1 cellular context compared by ENCODE assay signal in genomic region chr7:106216517-106217088, GRCh38.
TF ChIP-seq lines count a peak whose summit lies in the region.

No MANE protein-coding gene starts in this region.

TF ChIP-seq in H1, 55 proteins besides CTCF, POLR2A, EP300 and RAD21 (continued from another document):
- TF ChIP-seq CHD7 (IDR thresholded peaks at IDR 0.05; ENCODE audit: insufficient replicate concordance, low read length) = no peak
- TF ChIP-seq RXRA (IDR thresholded peaks at IDR 0.05; ENCODE audit: insufficient read depth, low read depth, low read length) = no peak
- TF ChIP-seq GABPA (IDR thresholded peaks at IDR 0.05; ENCODE audit: borderline replicate concordance, insufficient read depth, low read length) = no peak
- no peak for TF ChIP-seq YY1 (IDR thresholded peaks at IDR 0.05; ENCODE audit: low read depth, low read length)
- TF ChIP-seq JUN (IDR thresholded peaks at IDR 0.05; ENCODE audit: low read depth, low read length) = no peak
- no peak for TF ChIP-seq E2F6 (IDR thresholded peaks at IDR 0.05)
- no peak for TF ChIP-seq SRF (IDR thresholded peaks at IDR 0.05; ENCODE audit: low read depth, low read length)
- TF ChIP-seq POU5F1 (IDR thresholded peaks at IDR 0.05; ENCODE audit: low read depth, low read length) = no peak
- TF ChIP-seq ZNF274 (IDR thresholded peaks at IDR 0.05; ENCODE audit: borderline replicate concordance, extremely low read depth, low read length) = no peak
- no peak for TF ChIP-seq PHF8 (conservative IDR thresholded peaks at IDR 0.05; ENCODE audit: low read depth, low read length)
